18 cellular contexts compared by ENCODE assay signal in the genomic region with DNA sequence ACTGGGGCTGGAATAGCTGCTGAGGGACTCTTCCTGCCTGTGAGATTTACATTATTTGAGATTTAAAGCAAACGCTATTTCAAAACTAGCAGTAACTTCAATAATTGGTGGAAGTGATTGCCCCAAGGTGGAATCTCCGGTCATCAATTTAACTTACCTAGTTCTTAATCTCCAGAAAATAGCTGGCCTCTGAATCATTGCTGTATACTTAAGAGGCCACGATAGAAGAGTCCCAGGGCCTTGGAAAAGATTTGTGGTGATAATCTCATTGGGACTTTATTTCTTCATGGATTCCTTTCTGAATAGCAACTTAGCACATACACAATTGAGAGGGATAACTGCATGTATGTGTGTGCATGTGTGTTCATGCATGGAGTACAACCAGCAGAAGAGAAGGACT.
DNase-seq lines count a peak whose midpoint lies in the region; ATAC-seq, FAIRE-seq and TF ChIP-seq lines count a peak whose summit lies in the region.
"Had no signal": no experiment of that assay in that cellular context is flagged by ENCODE, and none has a peak within 500 bp of the region (broad histone marks: within the 10 kb centered on the region; RNA-seq: fewer than 3 reads in every experiment).

No MANE protein-coding gene starts in this region.

- CTCF ChIA-PET in RWPE1 (lab: Yijun Ruan, JAX), result no interaction called here

- H3K27ac ChIP-seq in RWPE2 (ENCODE audit: poor library complexity, severe bottlenecking), result no peak overlapping the region
- no peak overlapping the region for H3K27ac ChIP-seq in RWPE1

- peaks cover 3% of the 10 kb centered on the region for H3K4me1 ChIP-seq in RWPE2 (ENCODE audit: insufficient read depth, poor library complexity, severe bottlenecking)

- FAIRE-seq in GM19239 (lab: Jason Lieb, UNC), result no peak
- FAIRE-seq: GM12878 had no signal

- no peaks in the 10 kb centered on the region for H3K27me3 ChIP-seq in RWPE2 (ENCODE audit: insufficient read depth, poor library complexity, severe bottlenecking)

- ATAC-seq in RWPE2 (ENCODE audit: low read depth), result peak; percentile 66; the same call in 2 of the 3 replicates
- ATAC-seq: GM12878, GM23338, HCT116 had no signal

- DNase-seq in M059J (ENCODE audit: low read depth), result peak; percentile 14
- no peak for DNase-seq in RWPE2 (ENCODE audit: low spot score)
- DNase-seq in iris pigment epithelial cell (ENCODE audit: low read depth), result peak; percentile 20
- no peak for DNase-seq in RWPE1 (ENCODE audit: low spot score)
- no peak for DNase-seq in NOMO-1 (lab: John Stamatoyannopoulos, UW; ENCODE audit: unreplicated experiment in 2 of 2)
- DNase-seq in GM19239 (ENCODE audit: insufficient read length, low spot score), result no peak
- no peak for DNase-seq in HuH-7.5 (ENCODE audit: low spot score)
- DNase-seq: C1 segment of cervical spinal cord; Calu3; CD4-positive, alpha-beta memory T cell; COR-L47; DMS53; DMS79 treated with DMSO at 0.1 percent for 48 hours; GDM1; H9 had no signal

- POLR2A ChIA-PET in RWPE1 (lab: Yijun Ruan, JAX; ENCODE audit: low non-redundant PET), result no interaction called here

- no peaks in the 10 kb centered on the region for H3K9me3 ChIP-seq in RWPE2 (ENCODE audit: severe bottlenecking)

- no peak for TF ChIP-seq CTCF in RWPE2 (IDR thresholded peaks at IDR 0.05; ENCODE audit: poor library complexity, severe bottlenecking)
- TF ChIP-seq CTCF in RWPE1 (conservative IDR thresholded peaks at IDR 0.05; ENCODE audit: low read depth), result no peak

- no peaks in the 10 kb centered on the region for H3K36me3 ChIP-seq in RWPE2 (ENCODE audit: low read depth)

- no peak overlapping the region for H3K4me3 ChIP-seq in RWPE2 (ENCODE audit: severe bottlenecking)
- H3K4me3 ChIP-seq: GM12878, GM23338 had no signal

Comparison
In these comparisons a context has a peak if more than half of its experiments do, and no peak if none do; other contexts are left out.
1. DNase-seq: peak in M059J (single experiment) and iris pigment epithelial cell (single experiment); none in RWPE2 (single experiment), RWPE1 (single experiment), NOMO-1 (0 of 2), GM19239 (single experiment) and HuH-7.5 (single experiment).